8 cellular contexts compared by ENCODE assay signal in genomic region chr6:53718597-53719460, GRCh38. TPM values are rescaled to one million over a fixed set of nuclear protein-coding genes. Genes with fewer than 3 reads are reported as not detected.
DNase-seq lines count a peak whose midpoint lies in the region; ATAC-seq and TF ChIP-seq lines count a peak whose summit lies in the region.

No MANE protein-coding gene starts in this region.

- no peak overlapping the region for H3K4me3 Mint-ChIP-seq in endothelial cell (ENCODE audit: unreplicated experiment)

- H3K9me3 Mint-ChIP-seq in endothelial cell (ENCODE audit: unreplicated experiment) = no peaks in the 10 kb centered on the region

- H3K4me1 Mint-ChIP-seq in endothelial cell (ENCODE audit: unreplicated experiment) = peaks cover 12% of the 10 kb centered on the region

- ATAC-seq in GM18867 (IDR thresholded peaks at IDR 0.05; ENCODE audit: unreplicated experiment) (peak; percentile 99), HG02970 (IDR thresholded peaks at IDR 0.05; ENCODE audit: low FRiP score, unreplicated experiment) (peak; percentile 93)

- TF ChIP-seq CTCF in endothelial cell (IDR thresholded peaks at IDR 0.05; ENCODE audit: unreplicated experiment) = peak; percentile 76

- H3K36me3 Mint-ChIP-seq in endothelial cell (ENCODE audit: low read depth, unreplicated experiment) = no peaks in the 10 kb centered on the region

- no peak overlapping the region for H3K27ac Mint-ChIP-seq in endothelial cell (ENCODE audit: unreplicated experiment)

- H3K27me3 Mint-ChIP-seq in endothelial cell (ENCODE audit: unreplicated experiment) = peaks cover 1% of the 10 kb centered on the region

- DNase-seq in COR-L47 (lab: John Stamatoyannopoulos, UW) = peak; percentile 69
- peak; percentile 30 for DNase-seq in NCI-H1417 treated with DMSO at 0.1 percent for 48 hours (lab: John Stamatoyannopoulos, UW)
- peak; percentile 19 to 69 for DNase-seq in SW 1271 (lab: John Stamatoyannopoulos, UW)
- DNase-seq in endothelial cell (ENCODE audit: low spot score) = peak; percentile 18
- DNase-seq in midbrain (lab: John Stamatoyannopoulos, UW) = peak; percentile 81
- no peak for DNase-seq in effector CD8-positive, alpha-beta T cell (lab: John Stamatoyannopoulos, UW)

RNA-seq across cellular contexts. Expression of gene KLHL31, which starts 53.3 kb away (rescaled TPM):
- 0.51 TPM for total RNA-seq in endothelial cell (ENCODE audit: unreplicated experiment)
